16 cellular contexts compared by ENCODE assay signal in genomic region chr7:108463613-108464012, GRCh38. TPM values are rescaled to one million over a fixed set of nuclear protein-coding genes. Genes with fewer than 3 reads are reported as not detected.
"Had no signal": no experiment of that assay in that cellular context is flagged by ENCODE, and none has a peak within 500 bp of the region (broad histone marks: within the 10 kb centered on the region; RNA-seq: fewer than 3 reads in every experiment).

No MANE protein-coding gene starts in this region.

- H3K9me3 Mint-ChIP-seq: activated B cell treated with CpG ODN at 0.5 μM for 24 hours; memory B cell; natural killer cell treated with Interleukin-12 subunit alpha and Interleukin-12 subunit beta and Interleukin-15 and Interleukin-18, amount 100 ng/mL, for 72 hours had no signal

- H3K27ac Mint-ChIP-seq: activated B cell treated with CpG ODN at 0.5 μM for 24 hours; memory B cell; natural killer cell treated with Interleukin-12 subunit alpha and Interleukin-12 subunit beta and Interleukin-15 and Interleukin-18, amount 100 ng/mL, for 72 hours had no signal

- H3K4me1 ChIP-seq: transverse colon, vagina had no signal

- H3K27ac ChIP-seq: transverse colon, vagina had no signal

- H3K4me3 ChIP-seq: transverse colon, vagina had no signal

- H3K4me3 Mint-ChIP-seq: activated B cell treated with CpG ODN at 0.5 μM for 24 hours; memory B cell; natural killer cell treated with Interleukin-12 subunit alpha and Interleukin-12 subunit beta and Interleukin-15 and Interleukin-18, amount 100 ng/mL, for 72 hours had no signal

- H3K36me3 Mint-ChIP-seq: memory B cell; natural killer cell treated with Interleukin-12 subunit alpha and Interleukin-12 subunit beta and Interleukin-15 and Interleukin-18, amount 100 ng/mL, for 72 hours had no signal

- H3K36me3 ChIP-seq: transverse colon, vagina had no signal

- ATAC-seq: left ventricle myocardium superior; natural killer cell treated with Interleukin-12 subunit alpha and Interleukin-12 subunit beta and Interleukin-15 and Interleukin-18, amount 100 ng/mL, for 72 hours had no signal

- H3K9me3 ChIP-seq: transverse colon, vagina had no signal

- H3K27me3 ChIP-seq: vagina had no signal

- DNase-seq: activated B cell treated with CpG ODN at 0.5 μM for 24 hours; activated CD4-positive, alpha-beta T cell treated with anti-CD3 and anti-CD28 coated beads, Interleukin-2, amount 50 U/mL, for 48 hours; aorta; cerebellar nuclear complex; effector CD8-positive, alpha-beta T cell; foreskin fibroblast; hypothalamus; kidney; left ventricle myocardium superior; stimulated activated CD4-positive, alpha-beta T cell treated with anti-CD3 and anti-CD28 coated beads, Interleukin-12 subunit alpha, Interleukin-12 subunit beta, amount 100 ng/mL, for 4 hours; stimulated activated CD4-positive, alpha-beta T cell treated with anti-CD3 and anti-CD28 coated beads, Interleukin-2, amount 100 ng/mL, for 24 hours; transverse colon had no signal

RNA-seq across cellular contexts. Expression of gene NRCAM, which starts 7.4 kb away (rescaled TPM):
- total RNA-seq: natural killer cell treated with Interleukin-12 subunit alpha and Interleukin-12 subunit beta and Interleukin-15 and Interleukin-18, amount 100 ng/mL, for 72 hours; T-helper 2 cell treated with Interferon-gamma antibody and Interleukin-4, amounts not matched to agents 100 ng/mL and 5 ng/mL, for 36 hours had no signal
